Comparison of ENCODE assay signal across 20 cellular contexts in the genomic region with DNA sequence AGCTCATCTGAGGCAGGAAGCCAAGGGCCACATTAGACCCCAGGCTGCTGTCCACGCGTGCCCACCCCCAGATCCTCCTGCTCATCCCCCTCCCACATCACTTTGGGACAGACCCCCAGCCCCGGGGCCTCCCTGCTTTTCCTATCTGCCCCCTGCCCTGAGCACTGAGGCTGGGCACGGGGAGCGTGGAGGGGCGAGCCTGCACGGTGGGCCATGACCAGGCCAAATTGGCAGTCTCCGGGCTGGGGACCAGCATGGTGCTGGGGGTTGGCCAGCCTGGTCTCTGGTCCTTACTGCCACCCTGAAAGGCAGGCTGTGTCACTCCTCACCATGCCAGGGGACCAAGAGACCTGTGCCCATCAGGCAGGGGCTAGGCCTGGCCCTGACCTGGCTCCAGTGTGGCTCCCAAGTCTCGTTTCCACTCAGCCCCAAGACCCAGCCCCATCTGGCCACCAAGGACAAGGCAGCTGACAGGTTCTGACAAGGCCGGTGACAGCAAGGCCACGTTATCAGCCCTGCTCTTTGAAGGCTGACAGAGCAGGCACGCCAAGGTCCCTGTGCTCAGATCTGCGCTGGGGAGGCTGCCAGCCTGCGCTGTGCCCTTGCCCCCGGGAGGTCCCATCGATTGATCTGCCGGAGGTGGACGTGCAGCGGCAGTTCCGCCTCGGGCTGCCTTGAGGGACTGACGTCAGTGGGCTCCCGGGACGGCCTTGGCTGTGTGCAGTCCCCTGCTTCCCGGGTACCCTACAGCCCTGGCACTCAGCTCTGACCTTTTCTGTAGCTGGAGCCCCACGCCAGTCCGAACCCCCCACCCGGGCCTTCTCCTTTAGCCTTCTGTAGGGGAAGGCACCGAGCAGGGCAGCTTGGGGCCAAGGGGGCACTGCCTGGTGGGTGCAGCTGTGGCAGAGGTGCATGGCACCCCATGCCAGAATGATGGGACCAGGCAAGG. TPM values are rescaled to one million over a fixed set of nuclear protein-coding genes. Genes with fewer than 3 reads are reported as not detected.
DNase-seq lines count a peak whose midpoint lies in the region; ATAC-seq, FAIRE-seq and TF ChIP-seq lines count a peak whose summit lies in the region.
"Had no signal": no experiment of that assay in that cellular context is flagged by ENCODE, and none has a peak within 500 bp of the region (broad histone marks: within the 10 kb centered on the region; RNA-seq: fewer than 3 reads in every experiment).

No MANE protein-coding gene starts in this region.

- peak in 1 of 2 donors; percentile 68 for TF ChIP-seq POLR2A in adrenal gland (IDR thresholded peaks at IDR 0.05)
- TF ChIP-seq POLR2A in HepG2 (IDR thresholded peaks at IDR 0.05; ENCODE audit: insufficient read depth in 1 of 2, low read depth in 2 of 2, low read length in 2 of 2), result no peak

- H3K4me3 Mint-ChIP-seq in activated CD4-positive, alpha-beta T cell treated with anti-CD3 and anti-CD28 coated beads, Interleukin-2, amount 10 ng/mL, durations not matched to agents 7 days and 5 days, result no peak overlapping the region
- H3K4me3 Mint-ChIP-seq in stimulated activated naive B cell treated with anti-CD40 and anti-IgM and Interleukin-4, amounts not matched to agents 10 μg/mL and 1 μg/mL and 100 μg/mL, for 72 hours, result peak overlapping the region in 1 of 2 donors; percentile 39
- H3K4me3 Mint-ChIP-seq: neural crest cell had no signal

- H3K36me3 Mint-ChIP-seq in activated CD4-positive, alpha-beta T cell treated with anti-CD3 and anti-CD28 coated beads, Interleukin-2, amount 10 ng/mL, durations not matched to agents 7 days and 5 days (ENCODE audit: low read depth), result no peaks in the 10 kb centered on the region
- H3K36me3 Mint-ChIP-seq in stimulated activated naive B cell treated with anti-CD40 and anti-IgM and Interleukin-4, amounts not matched to agents 10 μg/mL and 1 μg/mL and 100 μg/mL, for 72 hours, result no peaks in the 10 kb centered on the region

- peak in 1 of 2 experiments; percentile 87; a peak in 2 of 4 replicates for TF ChIP-seq EP300 in HepG2 (IDR thresholded peaks at IDR 0.05; ENCODE audit: low read depth in 2 of 2, low read length in 2 of 2)
- TF ChIP-seq EP300 in HepG2 (CRISPR knock-in tag; IDR thresholded peaks at IDR 0.05; ENCODE audit: borderline replicate concordance), result peak; percentile 97

- H3K27ac ChIP-seq in adrenal gland, result peak overlapping the region; percentile 42 to 96 (median 93)
- peak overlapping the region; percentile 54 for H3K27ac ChIP-seq in HepG2 (ENCODE audit: extremely low read length, insufficient read depth, low read length)
- H3K27ac ChIP-seq: foreskin keratinocyte, sigmoid colon, tibial nerve had no signal

- H3K9me3 ChIP-seq in adrenal gland (replicated peaks in 1 of 3) (no peaks in the 10 kb centered on the region), HepG2 (ENCODE audit: low read length) (no peaks in the 10 kb centered on the region)
- H3K9me3 ChIP-seq: HAP-1, Peyer's patch, sigmoid colon, tibial nerve had no signal

- H3K36me3 ChIP-seq in adrenal gland (replicated peaks in 1 of 2) (no peaks in the 10 kb centered on the region), HepG2 (replicated peaks in 1 of 2; ENCODE audit: control insufficient read depth in 1 of 2, insufficient read depth in 2 of 2, low read length in 2 of 2) (no peaks in the 10 kb centered on the region)
- H3K36me3 ChIP-seq: HAP-1, Peyer's patch, sigmoid colon, tibial nerve had no signal

- H3K4me2 ChIP-seq in HepG2 (ENCODE audit: low read depth, low read length), result peak overlapping the region; percentile 16

- intact Hi-C loops in adrenal gland (cut with DNase I) (no loop called here), HepG2 (cut with micrococcal nuclease; ENCODE audit: unreplicated experiment) (no loop called here)

- H3K4me1 ChIP-seq in adrenal gland (replicated peaks in 1 of 2), result peaks cover 60 to 63% of the 10 kb centered on the region in 2 donors
- H3K4me1 ChIP-seq in HepG2 (ENCODE audit: insufficient read depth, low read length), result peaks cover 65% of the 10 kb centered on the region
- H3K4me1 ChIP-seq: HAP-1 had no signal

- no TSS peak for BruUV-seq in HepG2 (replicated peaks; lab: Mats Ljungman, UMichigan)

- H3K27me3 ChIP-seq in adrenal gland (no peaks in the 10 kb centered on the region), HepG2 (ENCODE audit: control insufficient read depth in 1 of 2, insufficient read depth in 2 of 2, low read length in 2 of 2) (peaks cover 10 to 51% of the 10 kb centered on the region in 2 experiments; a peak in 4 of 5 replicates)
- H3K27me3 ChIP-seq: foreskin keratinocyte, Peyer's patch, sigmoid colon, tibial nerve had no signal

- DNase-seq in activated CD4-positive, alpha-beta T cell treated with anti-CD3 and anti-CD28 coated beads, Interleukin-2, amount 10 ng/mL, durations not matched to agents 7 days and 5 days, result no peak
- no peak for DNase-seq in activated CD4-positive, alpha-beta T cell treated with anti-CD3 and anti-CD28 coated beads for 48 hours
- DNase-seq in adrenal gland, result peak; percentile 87 to 98 (median 96)
- DNase-seq in HepG2 (ENCODE audit: low spot score), result peak; percentile 67
- DNase-seq in stimulated activated naive B cell treated with anti-CD40 and anti-IgM and Interleukin-4, amounts not matched to agents 10 μg/mL and 1 μg/mL and 100 μg/mL, for 72 hours, result no peak
- DNase-seq in stimulated activated CD4-positive, alpha-beta T cell treated with anti-CD3 and anti-CD28 coated beads, Interleukin-2, amount 100 ng/mL, for 24 hours, result no peak
- DNase-seq: cerebellar nuclear complex; foreskin keratinocyte; NCI-H2081 treated with DMSO at 0.1 percent for 48 hours; sigmoid colon; stimulated activated CD4-positive, alpha-beta T cell treated with anti-CD3 and anti-CD28 coated beads, Interleukin-4, amount 100 ng/mL, for 24 hours; SW 1271 had no signal

- no peaks in the 10 kb centered on the region for H4K20me1 ChIP-seq in HepG2 (ENCODE audit: insufficient read depth, low read length)

- H3K9ac ChIP-seq in HepG2 (ENCODE audit: insufficient read depth, low read depth, low read length), result peak overlapping the region; percentile 42; the same call in 1 of the 2 replicates

- CTCF ChIA-PET in activated CD4-positive, alpha-beta T cell treated with anti-CD3 and anti-CD28 coated beads, Interleukin-2, amount 10 ng/mL, durations not matched to agents 7 days and 5 days (lab: Charles Lee), result interaction anchor here (1.1 to 2.0 kb wide), 2 partner anchors 148 to 159 kb away, joined by 3 to 6 read pairs; no protein-coding TSS in a partner anchor
- CTCF ChIA-PET in HepG2 (lab: Yijun Ruan, JAX; ENCODE audit: low intra/inter-chr PET ratio, low total read pairs), result interaction anchor here (0.9 kb wide), 1 partner anchor 309 kb away, joined by 3 read pairs; no protein-coding TSS in a partner anchor

- H3K27me3 Mint-ChIP-seq in activated CD4-positive, alpha-beta T cell treated with anti-CD3 and anti-CD28 coated beads, Interleukin-2, amount 10 ng/mL, durations not matched to agents 7 days and 5 days, result no peaks in the 10 kb centered on the region
- no peaks in the 10 kb centered on the region for H3K27me3 Mint-ChIP-seq in stimulated activated naive B cell treated with anti-CD40 and anti-IgM and Interleukin-4, amounts not matched to agents 10 μg/mL and 1 μg/mL and 100 μg/mL, for 72 hours

- POLR2A ChIA-PET in activated CD4-positive, alpha-beta T cell treated with anti-CD3 and anti-CD28 coated beads, Interleukin-2, amount 10 ng/mL, durations not matched to agents 7 days and 5 days (lab: Charles Lee), result no interaction called here
- POLR2A ChIA-PET in HepG2 (lab: Yijun Ruan, JAX), result interaction anchor here (1.1 kb wide), 1 partner anchor 8 kb away, joined by 3 read pairs; no protein-coding TSS in a partner anchor

- TF ChIP-seq CTCF in adrenal gland (IDR thresholded peaks at IDR 0.05) (no peak), HepG2 (CRISPR knock-in tag; IDR thresholded peaks at IDR 0.05) (peak; percentile 43)

- ATAC-seq in HepG2 (peak; percentile 71), HG02852 (IDR thresholded peaks at IDR 0.05; ENCODE audit: unreplicated experiment) (no peak), HG03520 (IDR thresholded peaks at IDR 0.05; ENCODE audit: unreplicated experiment) (no peak)
- ATAC-seq in stimulated activated naive B cell treated with anti-CD40 and anti-IgM and Interleukin-4, amounts not matched to agents 10 μg/mL and 1 μg/mL and 100 μg/mL, for 72 hours (replicated peaks), result no peak
- ATAC-seq: activated CD4-positive, CD25-positive, alpha-beta regulatory T cell treated with anti-CD3 and anti-CD28 coated beads, Interleukin-2, amount 50 U/mL, for 24 hours had no signal

- in situ Hi-C loops in HepG2 (cut with HindIII; ENCODE audit: extremely low pct_ligation_motif_present, low pct_unique_long_range_greater_than_20kb), result loop anchor here (5.0 kb wide), 1 partner anchor 310 kb away; no protein-coding TSS in a partner anchor

- no peak for FAIRE-seq in HepG2 (lab: Jason Lieb, UNC)

- no peak overlapping the region for H2AFZ ChIP-seq in HepG2 (ENCODE audit: low read length)

- no peak for TF ChIP-seq RAD21 in HepG2 (CRISPR knock-in tag; IDR thresholded peaks at IDR 0.05)

- peak overlapping the region; percentile 90 for H3K27ac Mint-ChIP-seq in activated CD4-positive, alpha-beta T cell treated with anti-CD3 and anti-CD28 coated beads, Interleukin-2, amount 10 ng/mL, durations not matched to agents 7 days and 5 days
- peak overlapping the region; percentile 26 for H3K27ac Mint-ChIP-seq in stimulated activated naive B cell treated with anti-CD40 and anti-IgM and Interleukin-4, amounts not matched to agents 10 μg/mL and 1 μg/mL and 100 μg/mL, for 72 hours

- no peaks in the 10 kb centered on the region for H3K79me2 ChIP-seq in HepG2 (ENCODE audit: insufficient read depth, low read length)

- no peak overlapping the region for H3K4me3 ChIP-seq in adrenal gland
- H3K4me3 ChIP-seq in HepG2 (replicated peaks in 1 of 3; ENCODE audit: insufficient read depth in 1 of 3, low read depth in 2 of 3, low read length in 3 of 3), result no peak overlapping the region
- H3K4me3 ChIP-seq: HAP-1, Peyer's patch, sigmoid colon, tibial nerve had no signal

- peaks cover 56% of the 10 kb centered on the region for H3K4me1 Mint-ChIP-seq in activated CD4-positive, alpha-beta T cell treated with anti-CD3 and anti-CD28 coated beads, Interleukin-2, amount 10 ng/mL, durations not matched to agents 7 days and 5 days
- peaks cover 54 to 78% of the 10 kb centered on the region in 2 donors for H3K4me1 Mint-ChIP-seq in stimulated activated naive B cell treated with anti-CD40 and anti-IgM and Interleukin-4, amounts not matched to agents 10 μg/mL and 1 μg/mL and 100 μg/mL, for 72 hours

- 34 to 55% (median 48%) methylated on average over 7 to 29 of the region's 29 CpGs for WGBS in adrenal gland, 4 donors
- 31% methylated on average over 11 of the region's 29 CpGs for WGBS in HepG2 (ENCODE audit: low lambda C conversion rate)

- no peaks in the 10 kb centered on the region for H3K9me3 Mint-ChIP-seq in activated CD4-positive, alpha-beta T cell treated with anti-CD3 and anti-CD28 coated beads, Interleukin-2, amount 10 ng/mL, durations not matched to agents 7 days and 5 days
- H3K9me3 Mint-ChIP-seq in stimulated activated naive B cell treated with anti-CD40 and anti-IgM and Interleukin-4, amounts not matched to agents 10 μg/mL and 1 μg/mL and 100 μg/mL, for 72 hours, result no peaks in the 10 kb centered on the region
- H3K9me3 Mint-ChIP-seq: neural crest cell had no signal

RNA-seq across cellular contexts. Expression of a gene that starts 3.6 kb away (rescaled TPM):
- total RNA-seq in activated CD4-positive, alpha-beta T cell treated with anti-CD3 and anti-CD28 coated beads, Interleukin-2, amount 10 ng/mL, durations not matched to agents 7 days and 5 days, result not detected
- 1 to 10 TPM in 3 of 8 donors, under 1 TPM in 2, not detected in 3; 0.55 to 4.2 (median 1.4) TPM for total RNA-seq in adrenal gland
- 10 to 100 TPM in 2 of 3 donors, 1 to 10 TPM in 1; 1.9 to 21.8 (median 12.0) TPM for polyA plus RNA-seq in adrenal gland
- 7.2 and 8.5 TPM in 2 replicates for total RNA-seq in HepG2 (2016; rRNA removed; fragmentation: Illumina TruSeq; extraction: Trizol)
- total RNA-seq in HepG2 (2016; cell fraction: cytosol; rRNA removed; fragmentation: Illumina TruSeq; extraction: Trizol; ENCODE audit: low read depth), result 4.6 and 5.0 TPM in 2 replicates
- total RNA-seq in HepG2 (2016; cell fraction: insoluble cytoplasmic fraction; rRNA removed; fragmentation: Illumina TruSeq; extraction: Trizol), result 6.9 and 7.7 TPM in 2 replicates
- 5.9 and 6.3 TPM in 2 replicates for total RNA-seq in HepG2 (2016; cell fraction: membrane; rRNA removed; fragmentation: Illumina TruSeq; extraction: Trizol)
- 2.2 and 3.4 TPM in 2 replicates for total RNA-seq in HepG2 (2016; cell fraction: nucleus; rRNA removed; fragmentation: Illumina TruSeq; extraction: Trizol)
- polyA plus RNA-seq in HepG2 (2011; rRNA removed), result 12.0 and 21.2 TPM in 2 replicates
- polyA plus RNA-seq in HepG2 (2011; cell fraction: cytosol; rRNA removed), result 19.5 and 30.5 TPM in 2 replicates
- 47.5 and 50.6 TPM in 2 replicates for polyA plus RNA-seq in HepG2 (2011; cell fraction: nucleus; rRNA removed)
- 52.9 and 67.0 TPM in 2 replicates for polyA plus RNA-seq in HepG2 (2012)
- 7.5 and 8.0 TPM in 2 replicates for polyA plus RNA-seq in HepG2 (2016; cell fraction: cytosol; fragmentation: Illumina TruSeq; extraction: Trizol; ENCODE audit: low read depth)
- polyA plus RNA-seq in HepG2 (2016; cell fraction: insoluble cytoplasmic fraction; fragmentation: Illumina TruSeq; extraction: Trizol; ENCODE audit: low read depth), result 6.6 and 8.3 TPM in 2 replicates
- polyA plus RNA-seq in HepG2 (2016; cell fraction: membrane; fragmentation: Illumina TruSeq; extraction: Trizol; ENCODE audit: low read depth), result 4.0 and 6.2 TPM in 2 replicates
- 5.3 and 9.8 TPM in 2 replicates for polyA plus RNA-seq in HepG2 (2016; cell fraction: nucleus; fragmentation: Illumina TruSeq; extraction: Trizol; ENCODE audit: insufficient read depth, low read depth)
- polyA minus RNA-seq in HepG2 (2011; rRNA and poly(A)+ RNA removed; ENCODE audit: low replicate concordance), result 2.8 TPM in 1 of 2 replicates, not detected in the other
- 3.9 and 4.6 TPM in 2 replicates for polyA minus RNA-seq in HepG2 (2011; cell fraction: cytosol; rRNA and poly(A)+ RNA removed)
- polyA minus RNA-seq in HepG2 (2011; cell fraction: nucleus; rRNA and poly(A)+ RNA removed), result 2.6 and 3.2 TPM in 2 replicates
- total RNA-seq: lung microvascular endothelial cell, neural crest cell, sigmoid colon, tibial nerve had no signal

RNA-seq across cellular contexts. Expression of a gene that starts 7.6 kb away (rescaled TPM):
- not detected for total RNA-seq in activated CD4-positive, alpha-beta T cell treated with anti-CD3 and anti-CD28 coated beads, Interleukin-2, amount 10 ng/mL, durations not matched to agents 7 days and 5 days
- 1 to 10 TPM in 1 of 8 donors, under 1 TPM in 1, not detected in 6; 0.61 to 1.2 TPM for total RNA-seq in adrenal gland
- polyA plus RNA-seq in adrenal gland, result 1 to 10 TPM in 1 of 3 donors, under 1 TPM in 1, not detected in 1; 0.91 to 3.1 TPM
- 0.60 TPM in 1 of 2 replicates, not detected in the other for total RNA-seq in HepG2 (2016; rRNA removed; fragmentation: Illumina TruSeq; extraction: Trizol)
- not detected in 2 replicates for total RNA-seq in HepG2 (2016; cell fraction: cytosol; rRNA removed; fragmentation: Illumina TruSeq; extraction: Trizol; ENCODE audit: low read depth)
- total RNA-seq in HepG2 (2016; cell fraction: insoluble cytoplasmic fraction; rRNA removed; fragmentation: Illumina TruSeq; extraction: Trizol), result 0.19 TPM in 1 of 2 replicates, not detected in the other
- total RNA-seq in HepG2 (2016; cell fraction: membrane; rRNA removed; fragmentation: Illumina TruSeq; extraction: Trizol), result 0.12 and 0.24 TPM in 2 replicates
- total RNA-seq in HepG2 (2016; cell fraction: nucleus; rRNA removed; fragmentation: Illumina TruSeq; extraction: Trizol), result 0.38 and 1.4 TPM in 2 replicates
- polyA plus RNA-seq in HepG2 (2011; rRNA removed), result 2.1 and 2.3 TPM in 2 replicates
- 0.23 and 0.67 TPM in 2 replicates for polyA plus RNA-seq in HepG2 (2011; cell fraction: cytosol; rRNA removed)
- 64.9 and 87.5 TPM in 2 replicates for polyA plus RNA-seq in HepG2 (2011; cell fraction: nucleus; rRNA removed)
- polyA plus RNA-seq in HepG2 (2012), result 0.56 and 1.3 TPM in 2 replicates
- polyA plus RNA-seq in HepG2 (2016; cell fraction: cytosol; fragmentation: Illumina TruSeq; extraction: Trizol; ENCODE audit: low read depth), result not detected in 2 replicates
- not detected in 2 replicates for polyA plus RNA-seq in HepG2 (2016; cell fraction: insoluble cytoplasmic fraction; fragmentation: Illumina TruSeq; extraction: Trizol; ENCODE audit: low read depth)
- polyA plus RNA-seq in HepG2 (2016; cell fraction: membrane; fragmentation: Illumina TruSeq; extraction: Trizol; ENCODE audit: low read depth), result not detected in 2 replicates
- polyA plus RNA-seq in HepG2 (2016; cell fraction: nucleus; fragmentation: Illumina TruSeq; extraction: Trizol; ENCODE audit: insufficient read depth, low read depth), result 1.7 and 2.2 TPM in 2 replicates
- polyA minus RNA-seq in HepG2 (2011; rRNA and poly(A)+ RNA removed; ENCODE audit: low replicate concordance), result 0.28 TPM in 1 of 2 replicates, not detected in the other
- polyA minus RNA-seq in HepG2 (2011; cell fraction: cytosol; rRNA and poly(A)+ RNA removed), result 0.62 TPM in 1 of 2 replicates, not detected in the other
- 2.9 and 3.7 TPM in 2 replicates for polyA minus RNA-seq in HepG2 (2011; cell fraction: nucleus; rRNA and poly(A)+ RNA removed)
- total RNA-seq: lung microvascular endothelial cell, neural crest cell, sigmoid colon had no signal

RNA-seq across cellular contexts. Expression of a gene that starts 10.5 kb away (rescaled TPM):
- total RNA-seq in activated CD4-positive, alpha-beta T cell treated with anti-CD3 and anti-CD28 coated beads, Interleukin-2, amount 10 ng/mL, durations not matched to agents 7 days and 5 days, result 100 to 1,000 TPM; 668 to 687 TPM
- 100 to 1,000 TPM; 158 to 323 (median 250) TPM for total RNA-seq in adrenal gland
- 1,000 to 10,000 TPM in 1 of 3 donors, 100 to 1,000 TPM in 2; 319 to 1,341 (median 324) TPM for polyA plus RNA-seq in adrenal gland
- 0.29 and 1.00 TPM in 2 replicates for total RNA-seq in HepG2 (2016; rRNA removed; fragmentation: Illumina TruSeq; extraction: Trizol)
- 0.35 and 2.3 TPM in 2 replicates for total RNA-seq in HepG2 (2016; cell fraction: cytosol; rRNA removed; fragmentation: Illumina TruSeq; extraction: Trizol; ENCODE audit: low read depth)
- total RNA-seq in HepG2 (2016; cell fraction: insoluble cytoplasmic fraction; rRNA removed; fragmentation: Illumina TruSeq; extraction: Trizol), result 0.65 and 1.00 TPM in 2 replicates
- total RNA-seq in HepG2 (2016; cell fraction: membrane; rRNA removed; fragmentation: Illumina TruSeq; extraction: Trizol), result 1.00 and 1.5 TPM in 2 replicates
- total RNA-seq in HepG2 (2016; cell fraction: nucleus; rRNA removed; fragmentation: Illumina TruSeq; extraction: Trizol), result not detected in 2 replicates
- 0.59 and 1.5 TPM in 2 replicates for polyA plus RNA-seq in HepG2 (2011; rRNA removed)
- 0.87 and 0.93 TPM in 2 replicates for polyA plus RNA-seq in HepG2 (2011; cell fraction: cytosol; rRNA removed)
- 1.4 and 10.9 TPM in 2 replicates for polyA plus RNA-seq in HepG2 (2011; cell fraction: nucleus; rRNA removed)
- 0.93 and 1.1 TPM in 2 replicates for polyA plus RNA-seq in HepG2 (2012)
- polyA plus RNA-seq in HepG2 (2016; cell fraction: cytosol; fragmentation: Illumina TruSeq; extraction: Trizol; ENCODE audit: low read depth), result 0.59 and 1.5 TPM in 2 replicates
- polyA plus RNA-seq in HepG2 (2016; cell fraction: insoluble cytoplasmic fraction; fragmentation: Illumina TruSeq; extraction: Trizol; ENCODE audit: low read depth), result 0.38 and 0.45 TPM in 2 replicates
- 0.73 and 1.2 TPM in 2 replicates for polyA plus RNA-seq in HepG2 (2016; cell fraction: membrane; fragmentation: Illumina TruSeq; extraction: Trizol; ENCODE audit: low read depth)
- 0.79 and 0.90 TPM in 2 replicates for polyA plus RNA-seq in HepG2 (2016; cell fraction: nucleus; fragmentation: Illumina TruSeq; extraction: Trizol; ENCODE audit: insufficient read depth, low read depth)
- polyA minus RNA-seq in HepG2 (2011; rRNA and poly(A)+ RNA removed; ENCODE audit: low replicate concordance), result 0.28 and 0.60 TPM in 2 replicates
- 0.59 and 0.70 TPM in 2 replicates for polyA minus RNA-seq in HepG2 (2011; cell fraction: cytosol; rRNA and poly(A)+ RNA removed)
- not detected in 2 replicates for polyA minus RNA-seq in HepG2 (2011; cell fraction: nucleus; rRNA and poly(A)+ RNA removed)
- total RNA-seq: lung microvascular endothelial cell, neural crest cell had no signal

RNA-seq across cellular contexts. Expression of a gene that starts 49.3 kb away (rescaled TPM):
- total RNA-seq in activated CD4-positive, alpha-beta T cell treated with anti-CD3 and anti-CD28 coated beads, Interleukin-2, amount 10 ng/mL, durations not matched to agents 7 days and 5 days, result under 1 TPM in 1 of 2 experiments, not detected in 1; 0.05 TPM
- under 1 TPM in 4 of 8 donors, not detected in 4; 0.07 to 0.30 (median 0.15) TPM for total RNA-seq in adrenal gland
- polyA plus RNA-seq in adrenal gland, result 1 to 10 TPM in 2 of 3 donors, not detected in 1; 1.1 to 2.3 TPM
- total RNA-seq in HepG2 (2016; rRNA removed; fragmentation: Illumina TruSeq; extraction: Trizol), result not detected in 2 replicates
- total RNA-seq in HepG2 (2016; cell fraction: cytosol; rRNA removed; fragmentation: Illumina TruSeq; extraction: Trizol; ENCODE audit: low read depth), result not detected in 2 replicates
- total RNA-seq in HepG2 (2016; cell fraction: insoluble cytoplasmic fraction; rRNA removed; fragmentation: Illumina TruSeq; extraction: Trizol), result not detected in 2 replicates
- not detected in 2 replicates for total RNA-seq in HepG2 (2016; cell fraction: membrane; rRNA removed; fragmentation: Illumina TruSeq; extraction: Trizol)
- total RNA-seq in HepG2 (2016; cell fraction: nucleus; rRNA removed; fragmentation: Illumina TruSeq; extraction: Trizol), result not detected in 2 replicates
- polyA plus RNA-seq in HepG2 (2011; rRNA removed), result not detected in 2 replicates
- not detected in 2 replicates for polyA plus RNA-seq in HepG2 (2011; cell fraction: cytosol; rRNA removed)
- not detected in 2 replicates for polyA plus RNA-seq in HepG2 (2011; cell fraction: nucleus; rRNA removed)
- 0.05 TPM in 1 of 2 replicates, not detected in the other for polyA plus RNA-seq in HepG2 (2012)
- polyA plus RNA-seq in HepG2 (2016; cell fraction: cytosol; fragmentation: Illumina TruSeq; extraction: Trizol; ENCODE audit: low read depth), result not detected in 2 replicates
- not detected in 2 replicates for polyA plus RNA-seq in HepG2 (2016; cell fraction: insoluble cytoplasmic fraction; fragmentation: Illumina TruSeq; extraction: Trizol; ENCODE audit: low read depth)
- polyA plus RNA-seq in HepG2 (2016; cell fraction: membrane; fragmentation: Illumina TruSeq; extraction: Trizol; ENCODE audit: low read depth), result not detected in 2 replicates
- polyA plus RNA-seq in HepG2 (2016; cell fraction: nucleus; fragmentation: Illumina TruSeq; extraction: Trizol; ENCODE audit: insufficient read depth, low read depth), result not detected in 2 replicates
- not detected in 2 replicates for polyA minus RNA-seq in HepG2 (2011; rRNA and poly(A)+ RNA removed; ENCODE audit: low replicate concordance)
- polyA minus RNA-seq in HepG2 (2011; cell fraction: cytosol; rRNA and poly(A)+ RNA removed), result not detected in 2 replicates
- polyA minus RNA-seq in HepG2 (2011; cell fraction: nucleus; rRNA and poly(A)+ RNA removed), result not detected in 2 replicates
- total RNA-seq: foreskin keratinocyte, lung microvascular endothelial cell, neural crest cell, Peyer's patch, sigmoid colon, tibial nerve had no signal
- polyA plus RNA-seq: foreskin keratinocyte had no signal

Comparison
In these comparisons a context has a peak if more than half of its experiments do, and no peak if none do; other contexts are left out.
1. DNase-seq: peak in adrenal gland (7 of 7) and HepG2 (single experiment); none in activated CD4-positive, alpha-beta T cell treated with anti-CD3 and anti-CD28 coated beads, Interleukin-2, amount 10 ng/mL, durations not matched to agents 7 days and 5 days (single experiment), activated CD4-positive, alpha-beta T cell treated with anti-CD3 and anti-CD28 coated beads for 48 hours (single experiment), stimulated activated naive B cell treated with anti-CD40 and anti-IgM and Interleukin-4, amounts not matched to agents 10 μg/mL and 1 μg/mL and 100 μg/mL, for 72 hours (single experiment) and stimulated activated CD4-positive, alpha-beta T cell treated with anti-CD3 and anti-CD28 coated beads, Interleukin-2, amount 100 ng/mL, for 24 hours (0 of 2).
2. RNA of a gene that starts 10.5 kb away (total RNA-seq): 668 to 687 TPM in activated CD4-positive, alpha-beta T cell treated with anti-CD3 and anti-CD28 coated beads, Interleukin-2, amount 10 ng/mL, durations not matched to agents 7 days and 5 days and 158 to 323 TPM in adrenal gland; 0.29 to 2.3 TPM in HepG2; every median in the first group is over 10 times any median in the second.